ENCODE assay signal across 21 cellular contexts in the genomic region with DNA sequence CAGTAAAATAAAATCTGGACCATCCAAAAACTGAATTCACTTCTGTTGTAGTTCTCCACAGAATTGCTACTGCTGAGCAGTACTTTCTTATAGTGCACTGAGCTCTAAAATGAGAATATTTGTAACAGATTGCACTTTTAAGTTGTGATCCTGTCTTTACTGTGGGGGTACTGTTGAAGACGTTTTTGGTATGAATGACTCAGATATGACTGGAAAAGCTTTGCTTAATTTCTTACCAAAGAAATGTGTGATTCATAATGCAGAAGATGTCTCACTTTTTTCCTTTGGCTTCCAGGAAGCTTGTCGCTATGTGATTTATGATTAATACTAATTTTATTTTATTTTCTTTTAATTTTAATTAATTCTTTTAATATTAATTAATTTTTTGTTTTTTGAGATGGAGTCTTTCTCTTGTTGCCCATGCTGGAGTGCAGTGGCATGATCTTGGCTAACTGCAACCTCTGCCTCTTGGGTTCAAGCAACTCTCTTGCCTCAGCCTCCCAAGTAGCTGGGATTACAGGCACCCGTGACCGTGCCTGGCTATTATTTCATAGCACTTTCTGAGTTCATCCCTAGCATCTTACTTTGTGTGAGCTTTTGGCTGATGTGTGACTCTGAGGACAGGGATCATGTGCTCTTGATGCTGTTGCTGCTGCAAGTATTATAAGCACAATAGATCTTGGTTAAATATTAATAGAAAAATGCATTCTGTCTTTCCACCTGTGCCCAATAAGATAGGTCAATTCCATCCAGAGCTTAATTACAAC.
DNase-seq lines count a peak whose midpoint lies in the region; ATAC-seq and TF ChIP-seq lines count a peak whose summit lies in the region.
"Had no signal": no experiment of that assay in that cellular context is flagged by ENCODE, and none has a peak within 500 bp of the region (broad histone marks: within the 10 kb centered on the region; RNA-seq: fewer than 3 reads in every experiment).

No MANE protein-coding gene starts in this region.

- H3K27ac Mint-ChIP-seq in activated T-helper 17 cell treated with anti-CD3 and anti-CD28 coated beads, Interleukin-2, amount 50 U/mL, for 72 hours, result peak overlapping the region; percentile 96
- H3K27ac Mint-ChIP-seq: T-helper 17 cell had no signal

- no peaks in the 10 kb centered on the region for H3K36me3 Mint-ChIP-seq in activated T-helper 17 cell treated with anti-CD3 and anti-CD28 coated beads, Interleukin-2, amount 50 U/mL, for 72 hours (ENCODE audit: low read depth)

- H3K4me1 Mint-ChIP-seq in activated T-helper 17 cell treated with anti-CD3 and anti-CD28 coated beads, Interleukin-2, amount 50 U/mL, for 72 hours, result peaks cover 22% of the 10 kb centered on the region
- H3K4me1 Mint-ChIP-seq: central memory CD8-positive, alpha-beta T cell; T-helper 17 cell had no signal

- no peak for TF ChIP-seq CTCF in foreskin fibroblast (IDR thresholded peaks at IDR 0.05; ENCODE audit: low read depth, low read length)

- H3K4me3 Mint-ChIP-seq in activated T-helper 17 cell treated with anti-CD3 and anti-CD28 coated beads, Interleukin-2, amount 50 U/mL, for 72 hours, result peak overlapping the region; percentile 77
- H3K4me3 Mint-ChIP-seq: central memory CD8-positive, alpha-beta T cell; T-helper 17 cell had no signal

- H3K27me3 Mint-ChIP-seq in activated T-helper 17 cell treated with anti-CD3 and anti-CD28 coated beads, Interleukin-2, amount 50 U/mL, for 72 hours, result no peaks in the 10 kb centered on the region
- H3K27me3 Mint-ChIP-seq: T-helper 17 cell had no signal

- H3K4me3 ChIP-seq in foreskin fibroblast (ENCODE audit: low read depth in 1 of 2, low read length in 2 of 2), result no peak overlapping the region
- H3K4me3 ChIP-seq: esophagus squamous epithelium, heart right ventricle, left ventricle myocardium inferior, SJCRH30 had no signal

- peak; percentile 48 for ATAC-seq in activated T-helper 17 cell treated with anti-CD3 and anti-CD28 coated beads, Interleukin-2, amount 50 U/mL, for 72 hours (replicated peaks)
- ATAC-seq in HG02870 (IDR thresholded peaks at IDR 0.05; ENCODE audit: unreplicated experiment) (no peak), HG03378 (IDR thresholded peaks at IDR 0.05; ENCODE audit: unreplicated experiment) (no peak)
- ATAC-seq: heart right ventricle, T-helper 17 cell had no signal

- DNase-seq in A172 (ENCODE audit: low spot score) (peak; percentile 64), CD1c-positive myeloid dendritic cell (ENCODE audit: extremely low spot score) (peak; percentile 2), foreskin fibroblast (peak; percentile 55 to 73), GF-D8 (lab: John Stamatoyannopoulos, UW) (no peak), DMS53 (lab: John Stamatoyannopoulos, UW) (no peak)
- DNase-seq: AML-193; amygdala; effector CD4-positive, alpha-beta T cell; esophagus squamous epithelium; GOT3; heart right ventricle; left ventricle myocardium inferior; NCI-H1436 treated with DMSO at 0.1 percent for 48 hours; NCI-H2171; SJCRH30; T-helper 17 cell; WERI-Rb-1 had no signal

- H3K9me3 Mint-ChIP-seq in activated T-helper 17 cell treated with anti-CD3 and anti-CD28 coated beads, Interleukin-2, amount 50 U/mL, for 72 hours, result no peaks in the 10 kb centered on the region
- H3K9me3 Mint-ChIP-seq: central memory CD8-positive, alpha-beta T cell had no signal

Comparison
In these comparisons a context has a peak if more than half of its experiments do, and no peak if none do; other contexts are left out.
1. DNase-seq: peak in A172 (single experiment), CD1c-positive myeloid dendritic cell (single experiment) and foreskin fibroblast (2 of 2); none in GF-D8 (single experiment) and DMS53 (single experiment).